In the genomic region with DNA sequence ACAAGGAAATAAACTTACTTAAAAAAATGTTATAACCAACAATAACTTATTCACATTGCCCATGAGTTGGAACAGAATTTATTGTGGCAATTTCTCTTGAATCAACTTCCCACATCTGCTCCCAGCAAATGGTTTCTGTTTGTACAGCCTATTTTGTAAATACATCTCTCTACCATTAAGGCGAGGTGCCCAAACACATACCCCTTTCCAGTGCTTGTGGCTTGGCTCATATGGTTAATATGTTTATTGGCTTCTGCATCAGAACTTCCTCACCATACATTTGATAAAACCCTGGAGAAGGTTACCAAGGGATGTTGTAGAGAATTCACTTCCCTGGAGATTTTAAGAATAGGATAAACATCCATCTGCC, we compare ENCODE assay signal across 12 cellular contexts.
DNase-seq lines count a peak whose midpoint lies in the region; ATAC-seq and TF ChIP-seq lines count a peak whose summit lies in the region.
"Had no signal": no experiment of that assay in that cellular context is flagged by ENCODE, and none has a peak within 500 bp of the region (broad histone marks: within the 10 kb centered on the region; RNA-seq: fewer than 3 reads in every experiment).

No MANE protein-coding gene starts in this region.

- H2BK15ac ChIP-seq in mesenchymal stem cell (ENCODE audit: low read depth, poor library complexity, severe bottlenecking): no peak overlapping the region

- no peak overlapping the region for H2BK120ac ChIP-seq in mesenchymal stem cell (ENCODE audit: low read depth, low read length)

- peak overlapping the region; percentile 56 for H3K4me2 ChIP-seq in mesenchymal stem cell (ENCODE audit: low read length, poor library complexity, severe bottlenecking)

- no peak overlapping the region for H4K91ac ChIP-seq in mesenchymal stem cell (ENCODE audit: low read length)

- peaks cover 70% of the 10 kb centered on the region for H3K4me1 Mint-ChIP-seq in brain

- no peak for TF ChIP-seq CTCF in AG09309 (IDR thresholded peaks at IDR 0.05; ENCODE audit: control insufficient read depth, insufficient read depth, low read depth, low read length, missing control alignments)
- TF ChIP-seq CTCF in brain (conservative IDR thresholded peaks at IDR 0.05): no peak

- WGBS in mesenchymal stem cell: no CpG with 5 or more reads among the region's 1 CpG

- DNase-seq in AG09309 (ENCODE audit: low read depth): no peak
- DNase-seq in mesenchymal stem cell: peak; percentile 54
- DNase-seq in inferior parietal cortex (ENCODE audit: extremely low spot score): no peak
- DNase-seq in DMS114 treated with DMSO at 0.1 percent for 48 hours (lab: John Stamatoyannopoulos, UW; ENCODE audit: unreplicated experiment): no peak
- DNase-seq: activated CD8-positive, alpha-beta T cell treated with anti-CD3 and anti-CD28 coated beads, Interleukin-2, amount 10 ng/mL, durations not matched to agents 7 days and 5 days; CD4-positive, CD25-positive, alpha-beta regulatory T cell; SIG-M5 had no signal

- no peak overlapping the region for H2BK5ac ChIP-seq in mesenchymal stem cell (ENCODE audit: low read depth, low read length, poor library complexity, severe bottlenecking)

- no peaks in the 10 kb centered on the region for H3K36me3 Mint-ChIP-seq in brain
- H3K36me3 Mint-ChIP-seq: CD4-positive, CD25-positive, alpha-beta regulatory T cell had no signal

- no peaks in the 10 kb centered on the region for H3K9me3 Mint-ChIP-seq in brain

- H3K27me3 Mint-ChIP-seq in brain: peaks cover 11% of the 10 kb centered on the region

- peak overlapping the region in 4 of 5 experiments; percentile 40 to 98 (median 48) for H3K27ac Mint-ChIP-seq in brain
- H3K27ac Mint-ChIP-seq: activated CD8-positive, alpha-beta T cell treated with anti-CD3 and anti-CD28 coated beads, Interleukin-2, amount 10 ng/mL, durations not matched to agents 7 days and 5 days; CD4-positive, CD25-positive, alpha-beta regulatory T cell had no signal

- no peak overlapping the region for H3K23ac ChIP-seq in mesenchymal stem cell (ENCODE audit: low read length in 2 of 2)

- no peak overlapping the region for H2AK5ac ChIP-seq in mesenchymal stem cell (ENCODE audit: low read length, severe bottlenecking)

- H3K4me1 ChIP-seq in HUES48 (ENCODE audit: control insufficient read depth, insufficient read depth, low read length) (peaks cover 42% of the 10 kb centered on the region), mesenchymal stem cell (ENCODE audit: control insufficient read depth, insufficient read depth, low read depth, low read length) (peaks cover 2% of the 10 kb centered on the region)

- H3K27me3 ChIP-seq in HUES48 (ENCODE audit: control insufficient read depth, insufficient read depth, low read length) (peaks cover 16% of the 10 kb centered on the region), mesenchymal stem cell (ENCODE audit: control insufficient read depth in 1 of 2, insufficient read depth in 1 of 2, low read length in 2 of 2) (peaks cover 0 to 6% of the 10 kb centered on the region in 2 experiments)
- H3K27me3 ChIP-seq: adrenal gland had no signal

- H3K27ac ChIP-seq in HUES48 (ENCODE audit: low read depth, low read length): no peak overlapping the region
- no peak overlapping the region for H3K27ac ChIP-seq in mesenchymal stem cell (ENCODE audit: low read length, poor library complexity, severe bottlenecking)

- H3K9me3 ChIP-seq in HUES48 (ENCODE audit: control insufficient read depth, insufficient read depth, low read length) (no peaks in the 10 kb centered on the region), mesenchymal stem cell (ENCODE audit: control insufficient read depth, low read length) (no peaks in the 10 kb centered on the region)
- H3K9me3 ChIP-seq: adrenal gland had no signal

- H3K4me3 ChIP-seq in AG09309 (ENCODE audit: control insufficient read depth, low read depth, low read length) (peak overlapping the region; percentile 63), HUES48 (ENCODE audit: low read depth, low read length) (peak overlapping the region; percentile 72), mesenchymal stem cell (ENCODE audit: insufficient read depth in 1 of 2, low read depth in 1 of 2, low read length in 2 of 2) (no peak overlapping the region)

- H3K14ac ChIP-seq in mesenchymal stem cell (ENCODE audit: low read length in 2 of 2): no peak overlapping the region

- H2AFZ ChIP-seq in mesenchymal stem cell (ENCODE audit: low read depth, low read length): no peak overlapping the region

- H2BK12ac ChIP-seq in mesenchymal stem cell (ENCODE audit: low read length in 2 of 2): no peak overlapping the region

- ATAC-seq in GM21825 (IDR thresholded peaks at IDR 0.05; ENCODE audit: unreplicated experiment) (no peak), GM18909 (IDR thresholded peaks at IDR 0.05; ENCODE audit: poor library complexity, unreplicated experiment) (no peak)
- ATAC-seq: activated CD8-positive, alpha-beta T cell treated with anti-CD3 and anti-CD28 coated beads, Interleukin-2, amount 10 ng/mL, durations not matched to agents 7 days and 5 days had no signal

- no peak overlapping the region for H4K8ac ChIP-seq in mesenchymal stem cell (ENCODE audit: low read length)

- peak overlapping the region; percentile 86 to 99 (median 93) for H3K4me3 Mint-ChIP-seq in brain

- H3K9ac ChIP-seq in HUES48 (ENCODE audit: low read depth, low read length) (no peak overlapping the region), mesenchymal stem cell (ENCODE audit: low read length) (peak overlapping the region; percentile 80)

- no peak overlapping the region for H3K4ac ChIP-seq in mesenchymal stem cell (ENCODE audit: low read depth in 1 of 2, low read length in 2 of 2)

- H3K36me3 ChIP-seq in HUES48 (ENCODE audit: control insufficient read depth, insufficient read depth, low read length): no peaks in the 10 kb centered on the region
- no peaks in the 10 kb centered on the region for H3K36me3 ChIP-seq in mesenchymal stem cell (ENCODE audit: control insufficient read depth in 1 of 2, insufficient read depth in 2 of 2, low read depth in 1 of 2, low read length in 2 of 2)
- H3K36me3 ChIP-seq: adrenal gland had no signal

- H3K18ac ChIP-seq in mesenchymal stem cell (ENCODE audit: low read depth in 1 of 2, low read length in 2 of 2): no peak overlapping the region

- peaks cover 11% of the 10 kb centered on the region for H3K79me1 ChIP-seq in mesenchymal stem cell (replicated peaks; ENCODE audit: low read length, poor library complexity, severe bottlenecking)

Comparison
In these comparisons a context has a peak if more than half of its experiments do, and no peak if none do; other contexts are left out.
1. H3K4me3 ChIP-seq: peak in AG09309 (single experiment) and HUES48 (single experiment); none in mesenchymal stem cell (0 of 2).